In the genomic region with DNA sequence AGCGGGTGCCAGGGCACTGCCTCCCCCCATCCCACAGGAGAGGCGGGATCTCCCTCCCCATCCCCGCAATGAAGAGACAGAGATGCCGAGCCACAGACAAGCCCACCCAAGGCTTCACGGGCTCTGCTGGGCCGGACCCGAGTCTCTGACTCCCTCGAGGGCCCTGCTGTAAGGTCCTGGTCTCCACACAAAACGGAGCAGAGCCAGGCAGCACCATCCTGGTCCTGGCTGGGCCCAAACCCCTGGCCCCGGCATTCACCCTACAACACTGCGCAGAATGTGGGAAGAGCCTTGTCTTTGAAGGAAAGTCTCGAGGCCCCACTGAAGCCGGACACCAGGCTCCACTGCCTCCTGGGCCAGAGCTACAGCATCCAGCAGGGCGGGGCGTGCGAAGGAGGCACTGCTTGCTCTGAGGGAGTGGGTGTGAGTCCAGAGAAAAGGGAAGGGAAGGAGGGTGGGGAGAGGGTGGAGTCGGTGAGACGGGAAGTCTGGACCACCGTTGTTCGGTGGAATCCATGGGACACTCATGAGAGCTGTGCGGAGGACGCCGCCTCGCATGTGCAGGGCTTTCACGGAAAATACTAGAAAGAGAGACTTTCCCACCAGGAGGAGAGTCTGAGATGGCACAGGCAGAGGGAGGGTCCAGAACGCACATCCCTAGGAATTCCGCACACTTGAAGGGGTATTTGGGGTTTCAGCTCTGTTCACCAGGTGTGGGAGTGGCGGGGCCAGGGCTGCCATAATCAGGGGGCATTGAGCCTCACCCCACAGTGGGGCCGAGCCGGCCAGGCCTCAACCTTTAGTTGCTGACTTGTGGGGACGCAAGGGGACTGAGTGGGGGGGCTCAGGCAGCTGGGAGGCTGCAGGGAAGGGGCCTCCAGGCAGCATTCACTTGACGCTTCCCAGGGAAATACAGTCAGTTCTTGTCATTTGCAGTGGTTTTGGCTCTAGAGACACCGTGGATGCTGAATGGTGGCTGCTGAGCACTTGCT, we compare ENCODE assay signal across 31 cellular contexts. TPM values are rescaled to one million over a fixed set of nuclear protein-coding genes. Genes with fewer than 3 reads are reported as not detected.
"Had no signal": no experiment of that assay in that cellular context is flagged by ENCODE, and none has a peak within 500 bp of the region (broad histone marks: within the 10 kb centered on the region; RNA-seq: fewer than 3 reads in every experiment).

No MANE protein-coding gene starts in this region.

- H3K9me3 ChIP-seq: body of pancreas, gastroesophageal sphincter, right atrium auricular region, thoracic aorta, uterus had no signal

- H3K27me3 ChIP-seq: cardiac muscle cell, uterus had no signal

- H3K36me3 ChIP-seq: cardiac muscle cell, gastroesophageal sphincter, right atrium auricular region, thoracic aorta, uterus had no signal

- H3K4me3 Mint-ChIP-seq: activated CD4-positive, alpha-beta memory T cell treated with anti-CD3 and anti-CD28 coated beads, Interleukin-2, amount 10 ng/mL, durations not matched to agents 7 days and 5 days; activated CD4-positive, alpha-beta T cell treated with anti-CD3 and anti-CD28 coated beads, Interleukin-2, amount 10 ng/mL, durations not matched to agents 7 days and 5 days; mesothelial cell of epicardium; neural crest cell; WTC11 had no signal

- H3K36me3 Mint-ChIP-seq: mesothelial cell of epicardium, naive B cell had no signal

- H3K4me3 ChIP-seq: body of pancreas, cardiac muscle cell, gastroesophageal sphincter, right atrium auricular region, smooth muscle cell, thoracic aorta, uterus had no signal

- H3K9ac ChIP-seq: parathyroid adenoma had no signal

- H3K27ac Mint-ChIP-seq: activated CD4-positive, alpha-beta memory T cell treated with anti-CD3 and anti-CD28 coated beads, Interleukin-2, amount 10 ng/mL, durations not matched to agents 7 days and 5 days; activated CD4-positive, alpha-beta T cell treated with anti-CD3 and anti-CD28 coated beads, Interleukin-2, amount 10 ng/mL, durations not matched to agents 7 days and 5 days; mesothelial cell of epicardium; WTC11 had no signal

- H2AFZ ChIP-seq: parathyroid adenoma had no signal

- H3K9me3 Mint-ChIP-seq: activated naive CD4-positive, alpha-beta T cell treated with anti-CD3 and anti-CD28 coated beads, Interleukin-2, amount 50 U/mL, for 72 hours; mesothelial cell of epicardium; neural crest cell had no signal

- H3K4me1 ChIP-seq: body of pancreas, gastroesophageal sphincter, right atrium auricular region, uterus had no signal

- ATAC-seq: activated naive CD4-positive, alpha-beta T cell treated with anti-CD3 and anti-CD28 coated beads, Interleukin-2, amount 50 U/mL, for 72 hours; body of pancreas; gastroesophageal sphincter; left lobe of liver; stimulated activated naive CD8-positive, alpha-beta T cell treated with anti-CD3 and anti-CD28 coated beads, Interleukin-15, Interleukin-2, amounts not matched to agents 100 U/mL and 50 U/mL, for 24 hours; WTC11 had no signal

- DNase-seq: activated CD4-positive, alpha-beta memory T cell treated with anti-CD3 and anti-CD28 coated beads, Interleukin-2, amount 10 ng/mL, durations not matched to agents 7 days and 5 days; activated CD4-positive, alpha-beta T cell treated with anti-CD3 and anti-CD28 coated beads for 1 hour; activated CD4-positive, alpha-beta T cell treated with anti-CD3 and anti-CD28 coated beads, Interleukin-2, amount 10 ng/mL, durations not matched to agents 7 days and 5 days; activated naive CD4-positive, alpha-beta T cell; activated T-cell treated with anti-CD3 and anti-CD28 coated beads, Interleukin-2, amount 50 U/mL, for 48 hours; body of pancreas; hippocampal formation; naive B cell; occipital lobe; stimulated activated CD4-positive, alpha-beta T cell treated with anti-CD3 and anti-CD28 coated beads, Interleukin-15, amount 100 ng/mL, for 24 hours; stimulated activated CD4-positive, alpha-beta T cell treated with anti-CD3 and anti-CD28 coated beads, Interleukin-2, amount 100 ng/mL, for 24 hours; stimulated activated naive CD8-positive, alpha-beta T cell treated with anti-CD3 and anti-CD28 coated beads, Interleukin-15, Interleukin-2, amounts not matched to agents 100 U/mL and 50 U/mL, for 24 hours; T-helper 2 cell; trophoblast cell; uterus had no signal

- H3K4me1 Mint-ChIP-seq: activated CD4-positive, alpha-beta memory T cell treated with anti-CD3 and anti-CD28 coated beads, Interleukin-2, amount 10 ng/mL, durations not matched to agents 7 days and 5 days; activated CD4-positive, alpha-beta T cell treated with anti-CD3 and anti-CD28 coated beads, Interleukin-2, amount 10 ng/mL, durations not matched to agents 7 days and 5 days; neural crest cell; WTC11 had no signal

- H3K27ac ChIP-seq: body of pancreas, cardiac muscle cell, gastroesophageal sphincter, parathyroid adenoma, right atrium auricular region, thoracic aorta, uterus had no signal

- H3K4me2 ChIP-seq: smooth muscle cell had no signal

- FAIRE-seq: endothelial cell of umbilical vein, keratinocyte had no signal

RNA-seq across cellular contexts. Expression of gene GALNT9, which starts 36.8 kb away (rescaled TPM):
- total RNA-seq: activated CD4-positive, alpha-beta memory T cell treated with anti-CD3 and anti-CD28 coated beads, Interleukin-2, amount 10 ng/mL, durations not matched to agents 7 days and 5 days; activated CD4-positive, alpha-beta T cell treated with anti-CD3 and anti-CD28 coated beads, Interleukin-2, amount 10 ng/mL, durations not matched to agents 7 days and 5 days; body of pancreas; fibroblast of villous mesenchyme; left lobe of liver; smooth muscle cell had no signal
- polyA plus RNA-seq: aorta, esophagus, keratinocyte had no signal
